In genomic region chr1:159587461-159587951, GRCh38 we compare ENCODE assay signal across 24 cellular contexts. TPM values are rescaled to one million over a fixed set of nuclear protein-coding genes. Genes with fewer than 3 reads are reported as not detected.
DNase-seq lines count a peak whose midpoint lies in the region; ATAC-seq, FAIRE-seq and TF ChIP-seq lines count a peak whose summit lies in the region.
"Had no signal": no experiment of that assay in that cellular context is flagged by ENCODE, and none has a peak within 500 bp of the region (broad histone marks: within the 10 kb centered on the region; RNA-seq: fewer than 3 reads in every experiment).

Gene APCS (plus strand): TSS chr1:159587826. CDS start chr1:159587922, 96 bp downstream.

- H3K4me3 ChIP-seq in liver (ENCODE audit: low read depth in 1 of 3, low read length in 3 of 3) (peak within 1 kb of the TSS; percentile 58 to 96 (median 68)), HepG2 (replicated peaks in 1 of 3; ENCODE audit: insufficient read depth in 1 of 3, low read depth in 2 of 3, low read length in 3 of 3) (no peak within 1 kb of the TSS), body of pancreas (no peak within 1 kb of the TSS)
- H3K4me3 ChIP-seq: BLaER1, GM12878, GM23248 had no signal

- no peak for DNase-seq in HepG2 (ENCODE audit: low spot score)
- DNase-seq in body of pancreas: peak in 3 of 4 donors; percentile 16 to 41 (median 40)
- peak; percentile 47 for DNase-seq in mucosa of gallbladder (ENCODE audit: low spot score)
- DNase-seq in Right ventricle myocardium superior: no peak
- DNase-seq in COR-L47 (lab: John Stamatoyannopoulos, UW): no peak
- DNase-seq: 8988T; CD8-positive, alpha-beta T cell; DMS 273 treated with DMSO at 0.1 percent for 48 hours; DMS53; DND-41; EL; GM23248; HFFc6 had no signal

- intact Hi-C loops in HepG2 (cut with micrococcal nuclease; ENCODE audit: unreplicated experiment): no loop called here
- intact Hi-C loops in body of pancreas (cut with DNase I): no loop called here
- intact Hi-C loops in Right ventricle myocardium superior (cut with DNase I): no loop called here

- no TSS peak for BruUV-seq in HepG2 (replicated peaks; lab: Mats Ljungman, UMichigan)

- H3K9me3 ChIP-seq in liver (ENCODE audit: control insufficient read depth in 4 of 4, low read length in 3 of 4) (no peaks in the 10 kb centered on the region), HepG2 (ENCODE audit: low read length) (peaks cover 7% of the 10 kb centered on the region; the same call in 1 of the 2 replicates), body of pancreas (no peaks in the 10 kb centered on the region)
- H3K9me3 ChIP-seq: BLaER1 had no signal

- no peak within 1 kb of the TSS for H3K4me2 ChIP-seq in HepG2 (ENCODE audit: low read depth, low read length)
- H3K4me2 ChIP-seq: BLaER1 had no signal

- no peaks in the 10 kb centered on the region for H3K79me2 ChIP-seq in HepG2 (ENCODE audit: insufficient read depth, low read length)

- H3K9ac ChIP-seq in liver (ENCODE audit: low read depth in 1 of 2, low read length in 2 of 2) (peak within 1 kb of the TSS; percentile 64 to 98), HepG2 (ENCODE audit: insufficient read depth, low read depth, low read length) (no peak within 1 kb of the TSS)
- H3K9ac ChIP-seq: BLaER1, GM23248 had no signal

- no peak within 1 kb of the TSS for H2AFZ ChIP-seq in HepG2 (ENCODE audit: low read length)
- H2AFZ ChIP-seq: GM23248 had no signal

- no peaks in the 10 kb centered on the region for H4K20me1 ChIP-seq in HepG2 (ENCODE audit: insufficient read depth, low read length)
- H4K20me1 ChIP-seq: BLaER1 had no signal

- TF ChIP-seq CTCF in liver (IDR thresholded peaks at IDR 0.05; ENCODE audit: low read depth, low read length, missing input control): peak; percentile 56
- TF ChIP-seq CTCF in HepG2 (CRISPR knock-in tag; IDR thresholded peaks at IDR 0.05): no peak
- peak in 3 of 7 experiments; percentile 17 to 29 (median 28) for TF ChIP-seq CTCF in body of pancreas (IDR thresholded peaks at IDR 0.05)

- TF ChIP-seq EP300 in HepG2 (IDR thresholded peaks at IDR 0.05; ENCODE audit: low read depth in 2 of 2, low read length in 2 of 2): no peak
- no peak for TF ChIP-seq EP300 in HepG2 (CRISPR knock-in tag; IDR thresholded peaks at IDR 0.05; ENCODE audit: borderline replicate concordance)

- in situ Hi-C loops in HepG2 (cut with HindIII; ENCODE audit: extremely low pct_ligation_motif_present, low pct_unique_long_range_greater_than_20kb): no loop called here

- H3K27me3 ChIP-seq in liver (ENCODE audit: control insufficient read depth in 4 of 4, insufficient read depth in 4 of 4, low read length in 3 of 4) (no peaks in the 10 kb centered on the region), HepG2 (ENCODE audit: control insufficient read depth in 1 of 2, insufficient read depth in 2 of 2, low read length in 2 of 2) (no peaks in the 10 kb centered on the region), body of pancreas (no peaks in the 10 kb centered on the region)
- H3K27me3 ChIP-seq: BLaER1 had no signal

- peak within 1 kb of the TSS; percentile 71 to 89 for H3K27ac ChIP-seq in liver (ENCODE audit: low read depth in 1 of 2, low read length in 2 of 2)
- H3K27ac ChIP-seq in HepG2 (ENCODE audit: extremely low read length, insufficient read depth, low read length): no peak within 1 kb of the TSS
- peak within 1 kb of the TSS in 2 of 4 donors; percentile 10 to 26 for H3K27ac ChIP-seq in body of pancreas
- H3K27ac ChIP-seq: BLaER1, GM23248 had no signal

- H3K4me1 ChIP-seq in liver (ENCODE audit: control insufficient read depth in 4 of 4, insufficient read depth in 4 of 4, low read length in 3 of 4): peaks cover 0 to 26% (median 12%) of the 10 kb centered on the region in 4 donors
- no peaks in the 10 kb centered on the region for H3K4me1 ChIP-seq in HepG2 (ENCODE audit: insufficient read depth, low read length)
- no peaks in the 10 kb centered on the region for H3K4me1 ChIP-seq in body of pancreas
- H3K4me1 ChIP-seq: BLaER1 had no signal

- POLR2A ChIA-PET in HepG2 (lab: Yijun Ruan, JAX): no interaction called here

- ATAC-seq in HepG2: no peak
- ATAC-seq in body of pancreas: peak; percentile 81
- no peak for ATAC-seq in Right ventricle myocardium superior (ENCODE audit: poor library complexity)
- ATAC-seq in GM18520 (IDR thresholded peaks at IDR 0.05; ENCODE audit: unreplicated experiment): no peak
- ATAC-seq: CD8-positive, alpha-beta T cell; GM12878; HCT116 had no signal

- FAIRE-seq in HepG2 (lab: Jason Lieb, UNC): no peak
- FAIRE-seq: GM12878, GM19239, H54 had no signal

- H3K36me3 ChIP-seq in liver (ENCODE audit: control insufficient read depth in 4 of 4, insufficient read depth in 3 of 4, low read depth in 1 of 4, low read length in 3 of 4) (peaks cover 0 to 4% (median 2%) of the 10 kb centered on the region in 4 donors), HepG2 (replicated peaks in 1 of 2; ENCODE audit: control insufficient read depth in 1 of 2, insufficient read depth in 2 of 2, low read length in 2 of 2) (no peaks in the 10 kb centered on the region), body of pancreas (replicated peaks in 1 of 2; ENCODE audit: insufficient read depth in 1 of 2, low read depth in 2 of 2) (no peaks in the 10 kb centered on the region)
- H3K36me3 ChIP-seq: BLaER1 had no signal

- CTCF ChIA-PET in HepG2 (lab: Yijun Ruan, JAX; ENCODE audit: low intra/inter-chr PET ratio, low total read pairs): no interaction called here

- TF ChIP-seq RAD21 in liver (IDR thresholded peaks at IDR 0.05) (peak; percentile 81 to 83), HepG2 (CRISPR knock-in tag; IDR thresholded peaks at IDR 0.05) (no peak)

- 32% methylated on average over 6 of the region's 6 CpGs for WGBS in liver
- 42% methylated on average over 6 of the region's 6 CpGs for WGBS in HepG2 (ENCODE audit: low lambda C conversion rate)
- 42 to 52% methylated on average over 5 to 6 of the region's 6 CpGs for WGBS in body of pancreas, 2 donors

- TF ChIP-seq POLR2A in HepG2 (IDR thresholded peaks at IDR 0.05; ENCODE audit: insufficient read depth in 1 of 2, low read depth in 2 of 2, low read length in 2 of 2): no peak
- peak in 1 of 3 donors; percentile 21 for TF ChIP-seq POLR2A in body of pancreas (IDR thresholded peaks at IDR 0.05)

TF ChIP-seq in liver, 16 proteins besides CTCF, POLR2A, EP300 and RAD21 (continues in another document):
- TF ChIP-seq RXRA (IDR thresholded peaks at IDR 0.05) (peak; percentile 99), ATF3 (IDR thresholded peaks at IDR 0.05) (peak; percentile 78), FOXA1 (IDR thresholded peaks at IDR 0.05) (peak; percentile 84), TAF1 (conservative IDR thresholded peaks at IDR 0.05) (peak; percentile 99), YY1 (IDR thresholded peaks at IDR 0.05) (peak; percentile 96), JUND (IDR thresholded peaks at IDR 0.05) (peak; percentile 77 to 89), HNF4A (conservative IDR thresholded peaks at IDR 0.05) (peak; percentile 76 to 78), FOXA2 (IDR thresholded peaks at IDR 0.05) (peak; percentile 82)

RNA-seq across cellular contexts. Expression of gene APCS, which starts in this region (rescaled TPM):
- total RNA-seq in liver (1,000 to 10,000 TPM in 1 of 2 donors, 100 to 1,000 TPM in 1; 162 to 1,740 TPM), HepG2 (2016; rRNA removed; fragmentation: Illumina TruSeq; extraction: Trizol) (not detected in 2 replicates), body of pancreas (1 to 10 TPM in 1 of 2 donors, under 1 TPM in 1; 0.99 to 4.2 TPM), mucosa of gallbladder (54.7 TPM), Right ventricle myocardium superior (0.32 TPM)
- polyA plus RNA-seq in liver (1,000 to 10,000 TPM; 2,014 to 5,859 TPM), HepG2 (2011; rRNA removed) (not detected in 2 replicates)
- total RNA-seq in HepG2 (2016; cell fraction: cytosol; rRNA removed; fragmentation: Illumina TruSeq; extraction: Trizol; ENCODE audit: low read depth): not detected in 2 replicates
- total RNA-seq in HepG2 (2016; cell fraction: insoluble cytoplasmic fraction; rRNA removed; fragmentation: Illumina TruSeq; extraction: Trizol): not detected in 2 replicates
- not detected in 2 replicates for total RNA-seq in HepG2 (2016; cell fraction: membrane; rRNA removed; fragmentation: Illumina TruSeq; extraction: Trizol)
- total RNA-seq in HepG2 (2016; cell fraction: nucleus; rRNA removed; fragmentation: Illumina TruSeq; extraction: Trizol): not detected in 2 replicates
- polyA plus RNA-seq in HepG2 (2011; cell fraction: cytosol; rRNA removed): not detected in 2 replicates
- not detected in 2 replicates for polyA plus RNA-seq in HepG2 (2011; cell fraction: nucleus; rRNA removed)
- polyA plus RNA-seq in HepG2 (2012): not detected in 2 replicates
- not detected in 2 replicates for polyA plus RNA-seq in HepG2 (2016; cell fraction: cytosol; fragmentation: Illumina TruSeq; extraction: Trizol; ENCODE audit: low read depth)
- polyA plus RNA-seq in HepG2 (2016; cell fraction: insoluble cytoplasmic fraction; fragmentation: Illumina TruSeq; extraction: Trizol; ENCODE audit: low read depth): not detected in 2 replicates
- polyA plus RNA-seq in HepG2 (2016; cell fraction: membrane; fragmentation: Illumina TruSeq; extraction: Trizol; ENCODE audit: low read depth): not detected in 2 replicates
- polyA plus RNA-seq in HepG2 (2016; cell fraction: nucleus; fragmentation: Illumina TruSeq; extraction: Trizol; ENCODE audit: insufficient read depth, low read depth): not detected in 2 replicates
- polyA minus RNA-seq in HepG2 (2011; rRNA and poly(A)+ RNA removed; ENCODE audit: low replicate concordance): not detected in 2 replicates
- not detected in 2 replicates for polyA minus RNA-seq in HepG2 (2011; cell fraction: cytosol; rRNA and poly(A)+ RNA removed)
- polyA minus RNA-seq in HepG2 (2011; cell fraction: nucleus; rRNA and poly(A)+ RNA removed): not detected in 2 replicates
- total RNA-seq: A673; CD8-positive, alpha-beta T cell; G401; GM23248; HFFc6 had no signal
- polyA plus RNA-seq: AG04450, CD14-positive monocyte, GM12878, GM23248 had no signal

Comparison
In these comparisons a context has a peak if more than half of its experiments do, and no peak if none do; other contexts are left out.
1. RNA of gene APCS (total RNA-seq): 162 to 1,740 TPM in liver and 54.7 TPM in mucosa of gallbladder (single experiment); 0.99 to 4.2 TPM in body of pancreas, 0.32 TPM in Right ventricle myocardium superior (single experiment) and not detected in HepG2; every median in the first group is over 10 times any median in the second.
2. RNA of gene APCS (polyA plus RNA-seq): 2,014 to 5,859 TPM in liver; not detected in HepG2; every median in the first group is over 1,000 times any median in the second.
3. H3K4me3 ChIP-seq: peak in liver (3 of 3); none in HepG2 (0 of 3) and body of pancreas (0 of 2).
4. DNase-seq: peak in body of pancreas (3 of 4) and mucosa of gallbladder (single experiment); none in HepG2 (single experiment), Right ventricle myocardium superior (single experiment) and COR-L47 (single experiment).